Comparison of ENCODE assay signal across 24 cellular contexts in genomic region chr3:169116056-169116693, GRCh38.
A peak's percentile ranks its signal among the peaks of the same experiment; 100 is the strongest.
DNase-seq lines count a peak whose midpoint lies in the region; ATAC-seq and FAIRE-seq lines count a peak whose summit lies in the region.
"Had no signal": no experiment of that assay in that cellular context is flagged by ENCODE, and none has a peak within 500 bp of the region (broad histone marks: within the 10 kb centered on the region; RNA-seq: fewer than 3 reads in every experiment).

No MANE protein-coding gene starts in this region.

- no peak overlapping the region for H2BK120ac ChIP-seq in mesenchymal stem cell (ENCODE audit: low read depth, low read length)

- no peaks in the 10 kb centered on the region for H3K4me1 ChIP-seq in mesenchymal stem cell (ENCODE audit: control insufficient read depth, insufficient read depth, low read depth, low read length)
- no peaks in the 10 kb centered on the region for H3K4me1 ChIP-seq in small intestine (ENCODE audit: control insufficient read depth in 2 of 2, insufficient read depth in 1 of 2, low read depth in 1 of 2, low read length in 1 of 2)
- H3K4me1 ChIP-seq: BLaER1 treated with 17β-estradiol and CSF1 and Interleukin-3, amounts not matched to agents 10 nM and 100 nM; HAP-1 had no signal

- no peak for FAIRE-seq in small intestine (lab: Jason Lieb, UNC)
- FAIRE-seq: GM12891 had no signal

- H3K27ac ChIP-seq in mesenchymal stem cell (ENCODE audit: low read length, poor library complexity, severe bottlenecking) (no peak overlapping the region), small intestine (ENCODE audit: low read depth in 1 of 2, low read length in 1 of 2) (no peak overlapping the region)
- H3K27ac ChIP-seq: BLaER1 treated with 17β-estradiol and CSF1 and Interleukin-3, amounts not matched to agents 10 nM and 100 nM; KMS-11 had no signal

- H3K36me3 ChIP-seq in mesenchymal stem cell (ENCODE audit: control insufficient read depth in 1 of 2, insufficient read depth in 2 of 2, low read depth in 1 of 2, low read length in 2 of 2) (peaks cover 0 to 10% of the 10 kb centered on the region in 2 experiments), small intestine (ENCODE audit: control insufficient read depth in 2 of 2, insufficient read depth in 2 of 2, low read length in 2 of 2) (peaks cover 0 to 7% of the 10 kb centered on the region in 2 donors)
- H3K36me3 ChIP-seq: BLaER1 treated with 17β-estradiol and CSF1 and Interleukin-3, amounts not matched to agents 10 nM and 100 nM; HAP-1 had no signal

- no peak overlapping the region for H3K23ac ChIP-seq in mesenchymal stem cell (ENCODE audit: low read length in 2 of 2)

- H3K9ac ChIP-seq in mesenchymal stem cell (ENCODE audit: low read length) = no peak overlapping the region
- H3K9ac ChIP-seq: BLaER1 treated with 17β-estradiol and CSF1 and Interleukin-3, amounts not matched to agents 10 nM and 100 nM; KMS-11 had no signal

- WGBS in mesenchymal stem cell = 91% methylated on average over 9 of the region's 9 CpGs
- 75 to 81% (median 81%) methylated on average over 9 of the region's 9 CpGs for WGBS in small intestine, 3 donors

- no peak overlapping the region for H3K18ac ChIP-seq in mesenchymal stem cell (ENCODE audit: low read depth in 1 of 2, low read length in 2 of 2)

- no peak overlapping the region for H3K4ac ChIP-seq in mesenchymal stem cell (ENCODE audit: low read depth in 1 of 2, low read length in 2 of 2)

- DNase-seq in NCI-H2081 (lab: John Stamatoyannopoulos, UW) = peak; percentile 8 to 62
- no peak for DNase-seq in NCI-H2081 treated with DMSO at 0.1 percent for 48 hours (lab: John Stamatoyannopoulos, UW)
- peak; percentile 11 for DNase-seq in NCI-H2029 (lab: John Stamatoyannopoulos, UW)
- DNase-seq in mesenchymal stem cell = no peak
- peak; percentile 9 for DNase-seq in small intestine
- no peak for DNase-seq in NCI-H128 (lab: John Stamatoyannopoulos, UW; ENCODE audit: unreplicated experiment)
- DNase-seq: 8988T; Caco-2; CD4-positive, alpha-beta memory T cell; DMS 273 treated with DMSO at 0.1 percent for 48 hours; MV-4-11; NCI-H1417; NCI-H1694 treated with DMSO at 0.1 percent for 48 hours; NCI-H226; NCI-H524; NCI-H82 had no signal

- no peaks in the 10 kb centered on the region for H3K9me3 ChIP-seq in mesenchymal stem cell (ENCODE audit: control insufficient read depth, low read length)
- H3K9me3 ChIP-seq in small intestine (ENCODE audit: control insufficient read depth, low read depth) = no peaks in the 10 kb centered on the region
- H3K9me3 ChIP-seq: BLaER1 treated with 17β-estradiol and CSF1 and Interleukin-3, amounts not matched to agents 10 nM and 100 nM; Caco-2; HAP-1 had no signal

- peaks cover 8% of the 10 kb centered on the region for H3K79me1 ChIP-seq in mesenchymal stem cell (replicated peaks; ENCODE audit: low read length, poor library complexity, severe bottlenecking)

- H3K4me3 ChIP-seq in mesenchymal stem cell (ENCODE audit: insufficient read depth in 1 of 2, low read depth in 1 of 2, low read length in 2 of 2) = no peak overlapping the region
- H3K4me3 ChIP-seq in small intestine (ENCODE audit: low read depth in 1 of 2, low read length in 2 of 2) = no peak overlapping the region
- H3K4me3 ChIP-seq: BLaER1 treated with 17β-estradiol and CSF1 and Interleukin-3, amounts not matched to agents 10 nM and 100 nM; GM23338; HAP-1 had no signal

- H3K14ac ChIP-seq in mesenchymal stem cell (ENCODE audit: low read length in 2 of 2) = no peak overlapping the region

- H2BK12ac ChIP-seq in mesenchymal stem cell (ENCODE audit: low read length in 2 of 2) = no peak overlapping the region

- no peak overlapping the region for H4K8ac ChIP-seq in mesenchymal stem cell (ENCODE audit: low read length)

- H4K91ac ChIP-seq in mesenchymal stem cell (ENCODE audit: low read length) = no peak overlapping the region

- H3K27me3 ChIP-seq in mesenchymal stem cell (ENCODE audit: control insufficient read depth in 1 of 2, insufficient read depth in 1 of 2, low read length in 2 of 2) = no peaks in the 10 kb centered on the region
- no peaks in the 10 kb centered on the region for H3K27me3 ChIP-seq in small intestine (ENCODE audit: control insufficient read depth in 2 of 2, insufficient read depth in 2 of 2, low read length in 2 of 2)
- H3K27me3 ChIP-seq: BLaER1 treated with 17β-estradiol and CSF1 and Interleukin-3, amounts not matched to agents 10 nM and 100 nM had no signal

- ATAC-seq in HG02981 (IDR thresholded peaks at IDR 0.05; ENCODE audit: unreplicated experiment) = no peak
- ATAC-seq: GM23338, Panc1, SK-N-SH treated with all-trans-retinoic acid at 6 μM for 48 hours had no signal

- H2AK5ac ChIP-seq in mesenchymal stem cell (ENCODE audit: low read length, severe bottlenecking) = peak overlapping the region; percentile 93

- H2BK5ac ChIP-seq in mesenchymal stem cell (ENCODE audit: low read depth, low read length, poor library complexity, severe bottlenecking) = no peak overlapping the region

- no peak overlapping the region for H2BK15ac ChIP-seq in mesenchymal stem cell (ENCODE audit: low read depth, poor library complexity, severe bottlenecking)

- H2AFZ ChIP-seq in mesenchymal stem cell (ENCODE audit: low read depth, low read length) = no peak overlapping the region
- H2AFZ ChIP-seq: GM23338 had no signal

- H3K4me2 ChIP-seq in mesenchymal stem cell (ENCODE audit: low read length, poor library complexity, severe bottlenecking) = no peak overlapping the region
- H3K4me2 ChIP-seq: BLaER1 treated with 17β-estradiol and CSF1 and Interleukin-3, amounts not matched to agents 10 nM and 100 nM; GM23338; KMS-11 had no signal

Comparison
In these comparisons a context has a peak if more than half of its experiments do, and no peak if none do; other contexts are left out.
1. DNase-seq: peak in NCI-H2081 (2 of 2), NCI-H2029 (single experiment) and small intestine (single experiment); none in NCI-H2081 treated with DMSO at 0.1 percent for 48 hours (single experiment), mesenchymal stem cell (single experiment) and NCI-H128 (single experiment).